In the genomic region with DNA sequence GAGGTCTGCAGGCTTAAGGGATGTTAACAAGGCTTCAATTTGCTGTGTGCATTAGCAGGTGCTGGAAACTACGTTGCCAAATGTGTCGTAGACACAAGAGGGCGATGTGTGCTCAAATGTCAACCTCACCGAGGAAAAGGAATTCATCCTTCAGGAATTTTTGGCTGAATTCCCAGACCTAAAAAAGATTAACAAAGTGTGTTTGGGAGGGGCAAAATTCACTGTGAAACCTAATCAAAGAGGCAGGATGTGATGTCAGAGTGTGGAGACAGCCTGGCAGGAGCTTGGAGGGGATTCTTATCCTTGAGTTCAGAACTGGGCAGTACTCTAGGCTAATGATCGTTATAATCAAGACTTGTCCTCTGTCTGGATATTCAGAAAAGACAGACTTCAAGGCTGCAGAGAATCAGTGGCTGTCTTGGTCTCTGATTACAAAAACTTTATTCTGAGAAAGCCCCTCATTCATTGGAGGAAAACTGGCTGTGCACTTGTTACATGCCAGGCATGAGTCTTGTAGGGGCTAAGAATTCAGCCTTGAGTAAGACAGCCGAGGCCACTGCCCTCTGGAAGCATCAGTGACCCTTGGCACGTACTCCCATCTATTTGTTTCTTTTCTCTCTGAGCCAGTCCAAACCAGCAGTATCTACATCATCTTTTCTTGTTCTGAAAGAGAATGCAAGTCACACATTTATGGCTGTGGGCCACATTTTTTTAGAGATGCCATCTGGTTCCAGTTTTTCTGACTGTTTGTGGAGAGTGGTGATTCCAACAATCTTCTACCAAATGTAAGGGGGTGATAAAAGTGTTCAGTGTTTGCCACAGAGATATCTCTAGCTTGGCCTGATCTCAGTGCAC, we compare ENCODE assay signal across 2 cellular contexts.
A peak's percentile ranks its signal among the peaks of the same experiment; 100 is the strongest.
TF ChIP-seq lines count a peak whose summit lies in the region.

No MANE protein-coding gene starts in this region.

TF ChIP-seq in IMR-90, 13 proteins besides CTCF, POLR2A, EP300 and RAD21:
- TF ChIP-seq RCOR1 (IDR thresholded peaks at IDR 0.05; ENCODE audit: insufficient replicate concordance, low read length) (peak; percentile 62), BHLHE40 (IDR thresholded peaks at IDR 0.05; ENCODE audit: low read depth, low read length) (0 out of 2 replicates have a peak, but pooled peaks have one; percentile 21), CHD1 (IDR thresholded peaks at IDR 0.05; ENCODE audit: low read depth, low read length) (no peak), MAZ (IDR thresholded peaks at IDR 0.05; ENCODE audit: borderline replicate concordance, low read depth, low read length) (peak; percentile 38; the same call in 1 of the 2 replicates), CEBPB (IDR thresholded peaks at IDR 0.05; ENCODE audit: low read depth, low read length) (0 out of 2 replicates have a peak, but pooled peaks have one; percentile 27), MAFK (IDR thresholded peaks at IDR 0.05; ENCODE audit: low read depth, low read length) (no peak), FOS (IDR thresholded peaks at IDR 0.05; ENCODE audit: low read depth, low read length) (peak; percentile 37; the same call in 1 of the 2 replicates), RFX5 (IDR thresholded peaks at IDR 0.05; ENCODE audit: low read depth, low read length) (no peak), SMC3 (IDR thresholded peaks at IDR 0.05; ENCODE audit: low read depth, low read length) (peak; percentile 90), NFE2L2 (IDR thresholded peaks at IDR 0.05; ENCODE audit: low read depth, low read length) (no peak), MXI1 (IDR thresholded peaks at IDR 0.05; ENCODE audit: borderline replicate concordance, low read depth, low read length) (no peak)
- TF ChIP-seq, protein P1, sequence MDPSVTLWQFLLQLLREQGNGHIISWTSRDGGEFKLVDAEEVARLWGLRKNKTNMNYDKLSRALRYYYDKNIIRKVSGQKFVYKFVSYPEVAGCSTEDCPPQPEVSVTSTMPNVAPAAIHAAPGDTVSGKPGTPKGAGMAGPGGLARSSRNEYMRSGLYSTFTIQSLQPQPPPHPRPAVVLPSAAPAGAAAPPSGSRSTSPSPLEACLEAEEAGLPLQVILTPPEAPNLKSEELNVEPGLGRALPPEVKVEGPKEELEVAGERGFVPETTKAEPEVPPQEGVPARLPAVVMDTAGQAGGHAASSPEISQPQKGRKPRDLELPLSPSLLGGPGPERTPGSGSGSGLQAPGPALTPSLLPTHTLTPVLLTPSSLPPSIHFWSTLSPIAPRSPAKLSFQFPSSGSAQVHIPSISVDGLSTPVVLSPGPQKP (IDR thresholded peaks at IDR 0.05; ENCODE audit: borderline replicate concordance, low read depth, low read length) = no peak
- TF ChIP-seq, protein P2, sequence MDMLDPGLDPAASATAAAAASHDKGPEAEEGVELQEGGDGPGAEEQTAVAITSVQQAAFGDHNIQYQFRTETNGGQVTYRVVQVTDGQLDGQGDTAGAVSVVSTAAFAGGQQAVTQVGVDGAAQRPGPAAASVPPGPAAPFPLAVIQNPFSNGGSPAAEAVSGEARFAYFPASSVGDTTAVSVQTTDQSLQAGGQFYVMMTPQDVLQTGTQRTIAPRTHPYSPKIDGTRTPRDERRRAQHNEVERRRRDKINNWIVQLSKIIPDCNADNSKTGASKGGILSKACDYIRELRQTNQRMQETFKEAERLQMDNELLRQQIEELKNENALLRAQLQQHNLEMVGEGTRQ (IDR thresholded peaks at IDR 0.05; ENCODE audit: low read depth, low read length) = no peak

TF ChIP-seq in HepG2, 621 proteins besides CTCF, POLR2A, EP300 and RAD21 (continues in another document):
- TF ChIP-seq ERF (CRISPR knock-in tag; IDR thresholded peaks at IDR 0.05) (peak; percentile 83), SYNCRIP (IDR thresholded peaks at IDR 0.05; ENCODE audit: insufficient read depth, low read depth, low read length) (no peak), ZFP90 (CRISPR knock-in tag; IDR thresholded peaks at IDR 0.05; ENCODE audit: borderline replicate concordance) (peak; percentile 50; the same call in 1 of the 2 replicates), NBN (conservative IDR thresholded peaks at IDR 0.05) (no peak), ATF7 (IDR thresholded peaks at IDR 0.05) (no peak), ATF7 (CRISPR knock-in tag; IDR thresholded peaks at IDR 0.05) (no peak), ZKSCAN1 (IDR thresholded peaks at IDR 0.05; ENCODE audit: low read length) (no peak; the same call in 1 of the 2 replicates), FOSL1 (CRISPR knock-in tag; IDR thresholded peaks at IDR 0.05; ENCODE audit: borderline replicate concordance) (no peak), HHEX (CRISPR knock-in tag; IDR thresholded peaks at IDR 0.05) (no peak), ZNF326 (CRISPR knock-in tag; IDR thresholded peaks at IDR 0.05; ENCODE audit: borderline replicate concordance) (no peak), SETDB1 (CRISPR knock-in tag; IDR thresholded peaks at IDR 0.05; ENCODE audit: borderline replicate concordance) (no peak), HMG20A (CRISPR knock-in tag; IDR thresholded peaks at IDR 0.05; ENCODE audit: borderline replicate concordance) (peak; percentile 35; the same call in 1 of the 2 replicates), HDAC1 (CRISPR knock-in tag; IDR thresholded peaks at IDR 0.05) (0 out of 2 replicates have a peak, but pooled peaks have one; percentile 50), SKI (IDR thresholded peaks at IDR 0.05; ENCODE audit: partially characterized antibody) (no peak), EED (CRISPR knock-in tag; IDR thresholded peaks at IDR 0.05) (no peak), ZNF577 (CRISPR knock-in tag; IDR thresholded peaks at IDR 0.05; ENCODE audit: borderline replicate concordance, low read depth) (no peak), ZNF552 (CRISPR knock-in tag; IDR thresholded peaks at IDR 0.05; ENCODE audit: borderline replicate concordance) (no peak), ZBTB20 (CRISPR knock-in tag; IDR thresholded peaks at IDR 0.05; ENCODE audit: borderline replicate concordance, low read depth) (0 out of 2 replicates have a peak, but pooled peaks have one; percentile 57), GPN1 (CRISPR knock-in tag; IDR thresholded peaks at IDR 0.05; ENCODE audit: borderline replicate concordance) (no peak), GMEB2 (CRISPR knock-in tag; IDR thresholded peaks at IDR 0.05; ENCODE audit: low read depth) (0 out of 2 replicates have a peak, but pooled peaks have one; percentile 19), SALL2 (CRISPR knock-in tag; IDR thresholded peaks at IDR 0.05) (0 out of 2 replicates have a peak, but pooled peaks have one; percentile 29), SALL1 (CRISPR knock-in tag; IDR thresholded peaks at IDR 0.05) (peak; percentile 81), IRX3 (CRISPR knock-in tag; IDR thresholded peaks at IDR 0.05; ENCODE audit: borderline replicate concordance, low read depth) (no peak), ZFAT (CRISPR knock-in tag; conservative IDR thresholded peaks at IDR 0.05) (no peak), ZNF251 (CRISPR knock-in tag; IDR thresholded peaks at IDR 0.05) (no peak), HOXA5 (CRISPR knock-in tag; IDR thresholded peaks at IDR 0.05) (peak; percentile 89; the same call in 1 of the 2 replicates), ZSCAN29 (CRISPR knock-in tag; conservative IDR thresholded peaks at IDR 0.05) (no peak), SMAD1 (CRISPR knock-in tag; IDR thresholded peaks at IDR 0.05; ENCODE audit: borderline replicate concordance, low read depth) (no peak), GFI1 (CRISPR knock-in tag; IDR thresholded peaks at IDR 0.05; ENCODE audit: borderline replicate concordance) (peak; percentile 76)
- TF ChIP-seq, protein P3, sequence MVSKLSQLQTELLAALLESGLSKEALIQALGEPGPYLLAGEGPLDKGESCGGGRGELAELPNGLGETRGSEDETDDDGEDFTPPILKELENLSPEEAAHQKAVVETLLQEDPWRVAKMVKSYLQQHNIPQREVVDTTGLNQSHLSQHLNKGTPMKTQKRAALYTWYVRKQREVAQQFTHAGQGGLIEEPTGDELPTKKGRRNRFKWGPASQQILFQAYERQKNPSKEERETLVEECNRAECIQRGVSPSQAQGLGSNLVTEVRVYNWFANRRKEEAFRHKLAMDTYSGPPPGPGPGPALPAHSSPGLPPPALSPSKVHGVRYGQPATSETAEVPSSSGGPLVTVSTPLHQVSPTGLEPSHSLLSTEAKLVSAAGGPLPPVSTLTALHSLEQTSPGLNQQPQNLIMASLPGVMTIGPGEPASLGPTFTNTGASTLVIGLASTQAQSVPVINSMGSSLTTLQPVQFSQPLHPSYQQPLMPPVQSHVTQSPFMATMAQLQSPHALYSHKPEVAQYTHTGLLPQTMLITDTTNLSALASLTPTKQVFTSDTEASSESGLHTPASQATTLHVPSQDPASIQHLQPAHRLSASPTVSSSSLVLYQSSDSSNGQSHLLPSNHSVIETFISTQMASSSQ (IDR thresholded peaks at IDR 0.05; ENCODE audit: low read depth) = peak; percentile 81
- TF ChIP-seq, protein P3 (CRISPR knock-in tag; IDR thresholded peaks at IDR 0.05; ENCODE audit: borderline replicate concordance) = peak; percentile 89; the same call in 1 of the 2 replicates
- TF ChIP-seq, protein P4, sequence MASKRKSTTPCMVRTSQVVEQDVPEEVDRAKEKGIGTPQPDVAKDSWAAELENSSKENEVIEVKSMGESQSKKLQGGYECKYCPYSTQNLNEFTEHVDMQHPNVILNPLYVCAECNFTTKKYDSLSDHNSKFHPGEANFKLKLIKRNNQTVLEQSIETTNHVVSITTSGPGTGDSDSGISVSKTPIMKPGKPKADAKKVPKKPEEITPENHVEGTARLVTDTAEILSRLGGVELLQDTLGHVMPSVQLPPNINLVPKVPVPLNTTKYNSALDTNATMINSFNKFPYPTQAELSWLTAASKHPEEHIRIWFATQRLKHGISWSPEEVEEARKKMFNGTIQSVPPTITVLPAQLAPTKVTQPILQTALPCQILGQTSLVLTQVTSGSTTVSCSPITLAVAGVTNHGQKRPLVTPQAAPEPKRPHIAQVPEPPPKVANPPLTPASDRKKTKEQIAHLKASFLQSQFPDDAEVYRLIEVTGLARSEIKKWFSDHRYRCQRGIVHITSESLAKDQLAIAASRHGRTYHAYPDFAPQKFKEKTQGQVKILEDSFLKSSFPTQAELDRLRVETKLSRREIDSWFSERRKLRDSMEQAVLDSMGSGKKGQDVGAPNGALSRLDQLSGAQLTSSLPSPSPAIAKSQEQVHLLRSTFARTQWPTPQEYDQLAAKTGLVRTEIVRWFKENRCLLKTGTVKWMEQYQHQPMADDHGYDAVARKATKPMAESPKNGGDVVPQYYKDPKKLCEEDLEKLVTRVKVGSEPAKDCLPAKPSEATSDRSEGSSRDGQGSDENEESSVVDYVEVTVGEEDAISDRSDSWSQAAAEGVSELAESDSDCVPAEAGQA (IDR thresholded peaks at IDR 0.05; ENCODE audit: low read depth) = peak; percentile 63; the same call in 1 of the 2 replicates
- TF ChIP-seq, protein P4 (CRISPR knock-in tag; IDR thresholded peaks at IDR 0.05; ENCODE audit: borderline replicate concordance) = no peak
- TF ChIP-seq, protein P5, sequence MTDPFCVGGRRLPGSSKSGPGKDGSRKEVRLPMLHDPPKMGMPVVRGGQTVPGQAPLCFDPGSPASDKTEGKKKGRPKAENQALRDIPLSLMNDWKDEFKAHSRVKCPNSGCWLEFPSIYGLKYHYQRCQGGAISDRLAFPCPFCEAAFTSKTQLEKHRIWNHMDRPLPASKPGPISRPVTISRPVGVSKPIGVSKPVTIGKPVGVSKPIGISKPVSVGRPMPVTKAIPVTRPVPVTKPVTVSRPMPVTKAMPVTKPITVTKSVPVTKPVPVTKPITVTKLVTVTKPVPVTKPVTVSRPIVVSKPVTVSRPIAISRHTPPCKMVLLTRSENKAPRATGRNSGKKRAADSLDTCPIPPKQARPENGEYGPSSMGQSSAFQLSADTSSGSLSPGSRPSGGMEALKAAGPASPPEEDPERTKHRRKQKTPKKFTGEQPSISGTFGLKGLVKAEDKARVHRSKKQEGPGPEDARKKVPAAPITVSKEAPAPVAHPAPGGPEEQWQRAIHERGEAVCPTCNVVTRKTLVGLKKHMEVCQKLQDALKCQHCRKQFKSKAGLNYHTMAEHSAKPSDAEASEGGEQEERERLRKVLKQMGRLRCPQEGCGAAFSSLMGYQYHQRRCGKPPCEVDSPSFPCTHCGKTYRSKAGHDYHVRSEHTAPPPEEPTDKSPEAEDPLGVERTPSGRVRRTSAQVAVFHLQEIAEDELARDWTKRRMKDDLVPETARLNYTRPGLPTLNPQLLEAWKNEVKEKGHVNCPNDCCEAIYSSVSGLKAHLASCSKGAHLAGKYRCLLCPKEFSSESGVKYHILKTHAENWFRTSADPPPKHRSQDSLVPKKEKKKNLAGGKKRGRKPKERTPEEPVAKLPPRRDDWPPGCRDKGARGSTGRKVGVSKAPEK (CRISPR knock-in tag; IDR thresholded peaks at IDR 0.05; ENCODE audit: borderline replicate concordance) = peak; percentile 77; the same call in 1 of the 2 replicates
